In the genomic region with DNA sequence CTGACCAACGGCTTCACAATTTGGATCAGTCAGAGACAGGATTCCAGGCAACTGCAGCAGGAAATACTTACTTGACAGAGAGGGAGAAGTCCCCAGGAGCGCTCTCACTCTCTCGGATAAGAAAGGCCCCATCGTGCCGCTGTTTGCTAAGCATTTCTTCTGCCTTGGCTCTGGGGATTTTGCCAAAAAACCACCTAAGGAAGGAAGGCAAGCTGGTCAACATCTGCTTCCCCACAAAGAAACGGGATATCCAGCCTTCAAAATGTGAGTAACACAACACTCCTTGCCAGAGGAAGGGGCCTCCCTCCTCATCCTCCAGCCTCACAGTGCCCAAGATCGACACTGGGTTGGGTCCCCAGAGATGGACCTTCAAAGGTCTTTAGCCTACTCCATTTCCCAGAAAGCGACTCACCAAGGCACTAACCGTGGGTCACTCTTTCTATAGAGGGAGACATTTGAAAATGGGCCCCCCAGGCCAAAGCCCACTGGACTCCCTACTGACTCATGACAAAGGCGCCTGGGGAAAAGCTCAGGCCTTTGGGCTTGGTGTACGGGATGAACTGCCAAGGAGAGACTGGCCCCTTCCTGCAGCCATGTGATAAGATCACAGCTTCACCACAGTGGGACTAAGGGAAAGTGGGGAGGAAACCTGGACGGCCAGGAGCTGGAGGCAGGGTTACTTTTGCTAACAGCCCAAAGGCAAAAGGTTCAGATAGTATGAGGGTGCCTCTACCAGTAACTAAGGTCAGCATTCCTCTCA, we compare ENCODE assay signal across 10 cellular contexts. TPM values are rescaled to one million over a fixed set of nuclear protein-coding genes. Genes with fewer than 3 reads are reported as not detected.
A peak's percentile ranks its signal among the peaks of the same experiment; 100 is the strongest.
DNase-seq lines count a peak whose midpoint lies in the region; ATAC-seq and TF ChIP-seq lines count a peak whose summit lies in the region.
"Had no signal": no experiment of that assay in that cellular context is flagged by ENCODE, and none has a peak within 500 bp of the region (broad histone marks: within the 10 kb centered on the region; RNA-seq: fewer than 3 reads in every experiment).

No MANE protein-coding gene starts in this region.

- no peaks in the 10 kb centered on the region for H3K36me3 ChIP-seq in neural progenitor cell

- H3K36me3 Mint-ChIP-seq in neural progenitor cell: peaks cover 9% of the 10 kb centered on the region

- H3K27me3 ChIP-seq in dorsolateral prefrontal cortex (no peaks in the 10 kb centered on the region), neural progenitor cell (no peaks in the 10 kb centered on the region)
- H3K27me3 ChIP-seq: SJSA1, tibial nerve had no signal

- intact Hi-C loops in dorsolateral prefrontal cortex (cut with DNase I): loop anchor here (5.0 to 10.0 kb wide), 3 partner anchors 66 to 196 kb away; a partner anchor contains a TSS

- no peaks in the 10 kb centered on the region for H3K9me3 ChIP-seq in neural progenitor cell (ENCODE audit: low read depth)
- H3K9me3 ChIP-seq: SJSA1, tibial nerve had no signal

- peaks cover 6% of the 10 kb centered on the region for H3K4me1 Mint-ChIP-seq in neural progenitor cell

- DNase-seq in DMS 273 treated with DMSO at 0.1 percent for 48 hours (lab: John Stamatoyannopoulos, UW) (peak; percentile 90), NCI-H2171 treated with DMSO at 0.1 percent for 48 hours (lab: John Stamatoyannopoulos, UW) (peak; percentile 79), dorsolateral prefrontal cortex (no peak), neural progenitor cell (ENCODE audit: low spot score) (no peak), LoVo (ENCODE audit: low spot score) (no peak), GM20000 (ENCODE audit: low spot score) (no peak)

- peaks cover 4% of the 10 kb centered on the region for H3K4me1 ChIP-seq in neural progenitor cell
- H3K4me1 ChIP-seq: SJSA1 had no signal

- no peaks in the 10 kb centered on the region for H3K9me3 Mint-ChIP-seq in neural progenitor cell

- peak overlapping the region; percentile 21 for H3K9ac ChIP-seq in neural progenitor cell

- H3K79me2 ChIP-seq in neural progenitor cell (ENCODE audit: low read depth): no peaks in the 10 kb centered on the region

- H3K27me3 Mint-ChIP-seq in neural progenitor cell (ENCODE audit: insufficient read depth, low read depth): peaks cover 2% of the 10 kb centered on the region

- TF ChIP-seq CTCF in dorsolateral prefrontal cortex (IDR thresholded peaks at IDR 0.05 in 54 of 56, conservative IDR thresholded peaks at IDR 0.05 in 2 of 56; ENCODE audit: low read depth in 1 of 56, partially characterized antibody in 56 of 56) (no peak), neural progenitor cell (IDR thresholded peaks at IDR 0.05) (no peak), GM20000 (IDR thresholded peaks at IDR 0.05; ENCODE audit: extremely low read depth, missing control alignments) (no peak)

- no peak overlapping the region for H3K4me3 ChIP-seq in dorsolateral prefrontal cortex
- no peak overlapping the region for H3K4me3 ChIP-seq in neural progenitor cell
- H3K4me3 ChIP-seq: SJSA1, tibial nerve had no signal

- peak overlapping the region in 51 of 59 donors; percentile 3 to 79 (median 52) for H3K27ac ChIP-seq in dorsolateral prefrontal cortex
- H3K27ac ChIP-seq in neural progenitor cell: peak overlapping the region; percentile 45
- H3K27ac ChIP-seq: SJSA1 had no signal

- peaks cover 25% of the 10 kb centered on the region for H4K20me1 ChIP-seq in neural progenitor cell (ENCODE audit: low read depth)

- no peak overlapping the region for H2AFZ ChIP-seq in neural progenitor cell (replicated peaks)

- H3F3A ChIP-seq in neural progenitor cell (ENCODE audit: low read depth): peaks cover 19% of the 10 kb centered on the region

- no peak overlapping the region for H3K4me2 ChIP-seq in neural progenitor cell

- ATAC-seq in GM18907 (IDR thresholded peaks at IDR 0.05; ENCODE audit: unreplicated experiment): no peak
- ATAC-seq in GM21717 (IDR thresholded peaks at IDR 0.05; ENCODE audit: unreplicated experiment): no peak

- no peak overlapping the region for H3K4me3 Mint-ChIP-seq in neural progenitor cell

- H3K27ac Mint-ChIP-seq in neural progenitor cell: peak overlapping the region; percentile 50

RNA-seq across cellular contexts. Expression of a gene that starts 36.8 kb away (rescaled TPM):
- total RNA-seq in dorsolateral prefrontal cortex: 10 to 100 TPM in 116 of 120 experiments, 1 to 10 TPM in 4; 8.5 to 25.5 (median 15.6) TPM
- 5.2 and 10.4 TPM in 2 replicates for total RNA-seq in neural progenitor cell (ENCODE audit: low replicate concordance)

RNA-seq across cellular contexts. Expression of a gene that starts 55.0 kb away (rescaled TPM):
- total RNA-seq in dorsolateral prefrontal cortex (10 to 100 TPM in 111 of 120 experiments, 1 to 10 TPM in 9; 7.9 to 31.1 (median 15.6) TPM), neural progenitor cell (ENCODE audit: low replicate concordance) (17.7 and 27.5 TPM in 2 replicates)

Comparison
In these comparisons a context has a peak if more than half of its experiments do, and no peak if none do; other contexts are left out.
1. DNase-seq: peak in DMS 273 treated with DMSO at 0.1 percent for 48 hours (single experiment) and NCI-H2171 treated with DMSO at 0.1 percent for 48 hours (single experiment); none in dorsolateral prefrontal cortex (0 of 10), neural progenitor cell (single experiment), LoVo (single experiment) and GM20000 (single experiment).